Comparison of ENCODE assay signal across 32 cellular contexts in the genomic region with DNA sequence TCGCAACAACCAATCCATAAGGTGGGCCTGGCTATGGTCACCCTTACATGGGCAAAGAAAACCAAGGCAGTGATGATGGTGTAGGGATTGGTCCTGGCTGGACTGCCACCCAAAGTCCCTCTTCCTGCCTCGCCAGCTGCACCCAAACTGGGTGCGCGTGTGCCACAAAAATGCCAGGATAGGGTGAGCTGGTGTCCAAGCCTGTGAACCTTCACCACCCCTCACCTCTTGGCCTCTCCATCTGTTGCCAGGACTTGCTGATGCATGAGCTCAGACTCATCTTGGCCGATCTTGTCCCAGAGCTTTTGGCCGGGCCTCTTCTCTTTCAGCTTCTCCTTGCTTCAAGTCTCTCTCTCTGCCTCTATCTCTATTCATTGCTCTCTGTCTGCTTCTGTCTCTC. TPM values are rescaled to one million over a fixed set of nuclear protein-coding genes. Genes with fewer than 3 reads are reported as not detected.
"Had no signal": no experiment of that assay in that cellular context is flagged by ENCODE, and none has a peak within 500 bp of the region (broad histone marks: within the 10 kb centered on the region; RNA-seq: fewer than 3 reads in every experiment).

No MANE protein-coding gene starts in this region.

- H3K36me3 Mint-ChIP-seq: activated naive CD4-positive, alpha-beta T cell treated with anti-CD3 and anti-CD28 coated beads, Interleukin-2, amount 10 ng/mL, durations not matched to agents 7 days and 5 days; activated naive CD8-positive, alpha-beta T cell; brain; T-cell had no signal

- H3K4me3 Mint-ChIP-seq: activated CD4-positive, alpha-beta T cell treated with anti-CD3 and anti-CD28 coated beads, Interleukin-2, amount 10 ng/mL, durations not matched to agents 7 days and 5 days; activated naive CD4-positive, alpha-beta T cell treated with anti-CD3 and anti-CD28 coated beads, Interleukin-2, amount 10 ng/mL, durations not matched to agents 7 days and 5 days; activated naive CD8-positive, alpha-beta T cell; activated naive CD8-positive, alpha-beta T cell treated with anti-CD3 and anti-CD28 coated beads, Interleukin-2, amount 50 U/mL, for 24 hours; brain; central memory CD8-positive, alpha-beta T cell; T-cell had no signal

- H3K27ac ChIP-seq: KMS-11, Peyer's patch, SJSA1 had no signal

- H3K4me1 Mint-ChIP-seq: activated CD4-positive, alpha-beta T cell treated with anti-CD3 and anti-CD28 coated beads, Interleukin-2, amount 10 ng/mL, durations not matched to agents 7 days and 5 days; activated naive CD4-positive, alpha-beta T cell treated with anti-CD3 and anti-CD28 coated beads, Interleukin-2, amount 10 ng/mL, durations not matched to agents 7 days and 5 days; activated naive CD8-positive, alpha-beta T cell treated with anti-CD3 and anti-CD28 coated beads, Interleukin-2, amount 50 U/mL, for 24 hours; brain; central memory CD8-positive, alpha-beta T cell; T-cell had no signal

- H3K27me3 ChIP-seq: Peyer's patch had no signal

- H3K4me3 ChIP-seq: Peyer's patch, SJSA1 had no signal

- H3K9me3 ChIP-seq: Peyer's patch, SJSA1, SK-N-SH had no signal

- H3K9me3 Mint-ChIP-seq: activated CD4-positive, alpha-beta T cell treated with anti-CD3 and anti-CD28 coated beads, Interleukin-2, amount 10 ng/mL, durations not matched to agents 7 days and 5 days; activated naive CD4-positive, alpha-beta T cell treated with anti-CD3 and anti-CD28 coated beads, Interleukin-2, amount 10 ng/mL, durations not matched to agents 7 days and 5 days; activated naive CD8-positive, alpha-beta T cell treated with anti-CD3 and anti-CD28 coated beads, Interleukin-2, amount 50 U/mL, for 24 hours; central memory CD8-positive, alpha-beta T cell; T-cell had no signal

- H3K4me2 ChIP-seq: KMS-11, SK-N-SH had no signal

- ATAC-seq: activated naive CD8-positive, alpha-beta T cell treated with anti-CD3 and anti-CD28 coated beads, Interleukin-2, amount 50 U/mL, for 24 hours; PC-3; T-cell had no signal

- H3K27ac Mint-ChIP-seq: activated CD4-positive, alpha-beta T cell treated with anti-CD3 and anti-CD28 coated beads, Interleukin-2, amount 10 ng/mL, durations not matched to agents 7 days and 5 days; activated naive CD4-positive, alpha-beta T cell treated with anti-CD3 and anti-CD28 coated beads, Interleukin-2, amount 10 ng/mL, durations not matched to agents 7 days and 5 days; activated naive CD8-positive, alpha-beta T cell; activated naive CD8-positive, alpha-beta T cell treated with anti-CD3 and anti-CD28 coated beads, Interleukin-2, amount 50 U/mL, for 24 hours; brain; T-cell had no signal

- H3K9ac ChIP-seq: KMS-11, SK-N-SH had no signal

- DNase-seq: activated CD4-positive, alpha-beta T cell treated with anti-CD3 and anti-CD28 coated beads, Interleukin-2, amount 10 ng/mL, durations not matched to agents 7 days and 5 days; activated CD4-positive, alpha-beta T cell treated with anti-CD3 and anti-CD28 coated beads, Interleukin-2, amount 50 U/mL, for 48 hours; activated CD8-positive, alpha-beta memory T cell treated with anti-CD3 and anti-CD28 coated beads, Interleukin-2, amount 50 U/mL, for 4 hours; activated effector memory CD4-positive, alpha-beta T cell treated with Interleukin-2 at 50 U/mL for 16 hours; activated naive CD4-positive, alpha-beta T cell treated with anti-CD3 and anti-CD28 coated beads, Interleukin-2, amount 10 ng/mL, durations not matched to agents 7 days and 5 days; activated naive CD8-positive, alpha-beta T cell treated with anti-CD3 and anti-CD28 coated beads, Interleukin-2, amount 50 U/mL, for 24 hours; activated T-cell treated with anti-CD3 and anti-CD28 coated beads for 4 hours; activated T-cell treated with anti-CD3 and anti-CD28 coated beads, Interleukin-2, amount 50 U/mL, for 48 hours; anterior cingulate cortex; NCI-H1092 treated with DMSO at 0.1 percent for 48 hours; NCI-H146; NCI-H187; NCI-H2029 treated with DMSO at 0.1 percent for 48 hours; NCI-H2107; NCI-H2171; NCI-H510A; NCI-H526; NCI-H748 treated with DMSO at 0.1 percent for 48 hours; NK-92 treated with Interleukin-12 subunit alpha and Interleukin-12 subunit beta, amount 100 ng/mL, for 24 hours; PC-3; Peyer's patch; RPMI8226; SHP77 treated with DMSO at 0.1 percent for 48 hours; SK-N-SH; T-cell; T-helper 2 cell; T-helper 9 cell had no signal

- H3K36me3 ChIP-seq: Peyer's patch, SJSA1 had no signal

RNA-seq across cellular contexts. Expression of a gene that starts 41.8 kb away (rescaled TPM):
- polyA plus RNA-seq: SK-N-SH had no signal
